In genomic region chr18:13017247-13017875, GRCh38 we compare ENCODE assay signal across 21 cellular contexts.
"Had no signal": no experiment of that assay in that cellular context is flagged by ENCODE, and none has a peak within 500 bp of the region (broad histone marks: within the 10 kb centered on the region; RNA-seq: fewer than 3 reads in every experiment).

No MANE protein-coding gene starts in this region.

- ATAC-seq: left lobe of liver; naive thymus-derived CD4-positive, alpha-beta T cell; psoas muscle had no signal

- H3K27me3 Mint-ChIP-seq: naive thymus-derived CD4-positive, alpha-beta T cell had no signal

- H3K9me3 ChIP-seq: right lobe of liver had no signal

- H3K4me1 ChIP-seq: psoas muscle, right lobe of liver, spleen had no signal

- H3K4me1 Mint-ChIP-seq: endodermal cell, nephron progenitor cell had no signal

- H3K27me3 ChIP-seq: right lobe of liver, spleen had no signal

- H3K9me3 Mint-ChIP-seq: endodermal cell; naive thymus-derived CD4-positive, alpha-beta T cell had no signal

- H3K4me3 ChIP-seq: coronary artery, psoas muscle, right lobe of liver, spleen had no signal

- H3K4me3 Mint-ChIP-seq: endodermal cell; naive thymus-derived CD4-positive, alpha-beta T cell; nephron progenitor cell had no signal

- H3K27ac Mint-ChIP-seq: nephron progenitor cell had no signal

- FAIRE-seq: islet of Langerhans had no signal

- DNase-seq: effector CD4-positive, alpha-beta T cell; endodermal cell; erythroblast; foreskin melanocyte; head of caudate nucleus; hypothalamus; kidney glomerular epithelial cell; mammary epithelial cell; naive thymus-derived CD4-positive, alpha-beta T cell; nephron progenitor cell; psoas muscle; retina; right lobe of liver; spleen; stimulated activated CD4-positive, alpha-beta T cell treated with anti-CD3 and anti-CD28 coated beads, Interleukin-15, amount 100 ng/mL, for 24 hours; stimulated activated CD4-positive, alpha-beta T cell treated with anti-CD3 and anti-CD28 coated beads, Interleukin-1b, Interleukin-23, amount 100 ng/mL, for 48 hours; stimulated activated CD4-positive, alpha-beta T cell treated with anti-CD3 and anti-CD28 coated beads, Interleukin-4, amount 100 ng/mL, for 4 hours; stimulated activated naive CD4-positive, alpha-beta T cell had no signal

- H3K27ac ChIP-seq: coronary artery, psoas muscle, right lobe of liver, spleen had no signal
